ENCODE assay signal across 23 cellular contexts in genomic region chr19:50735869-50736268, GRCh38. TPM values are rescaled to one million over a fixed set of nuclear protein-coding genes. Genes with fewer than 3 reads are reported as not detected.
"Had no signal": no experiment of that assay in that cellular context is flagged by ENCODE, and none has a peak within 500 bp of the region (broad histone marks: within the 10 kb centered on the region; RNA-seq: fewer than 3 reads in every experiment).

No MANE protein-coding gene starts in this region.

- H3K27ac ChIP-seq: HL-60, RWPE1 had no signal

- DNase-seq: KBM-7, MV-4-11, NCI-H1048, NCI-H1105, NCI-H1417, NCI-H1436 treated with DMSO at 0.1 percent for 48 hours, NCI-H1694, NCI-H187 treated with DMSO at 0.1 percent for 48 hours, NCI-H2081, NCI-H2107, NCI-H2227 treated with DMSO at 0.1 percent for 48 hours, NCI-H510A, NCI-H524 treated with DMSO at 0.1 percent for 48 hours, NCI-H69, NCI-H774, PC-3, SHP77, SW 1271, T-cell had no signal

- ATAC-seq: Panc1, PC-3, T-cell had no signal

RNA-seq across cellular contexts. Expression of gene SHANK1, which starts 16.3 kb away (rescaled TPM):
- polyA plus RNA-seq: IgD-negative memory B cell had no signal

RNA-seq across cellular contexts. Expression of gene GPR32, which starts 34.4 kb away (rescaled TPM):
- polyA plus RNA-seq: IgD-negative memory B cell had no signal

RNA-seq across cellular contexts. Expression of gene ACP4, which starts 54.3 kb away (rescaled TPM):
- polyA plus RNA-seq: IgD-negative memory B cell had no signal
